Comparison of ENCODE assay signal across 8 cellular contexts in the genomic region with DNA sequence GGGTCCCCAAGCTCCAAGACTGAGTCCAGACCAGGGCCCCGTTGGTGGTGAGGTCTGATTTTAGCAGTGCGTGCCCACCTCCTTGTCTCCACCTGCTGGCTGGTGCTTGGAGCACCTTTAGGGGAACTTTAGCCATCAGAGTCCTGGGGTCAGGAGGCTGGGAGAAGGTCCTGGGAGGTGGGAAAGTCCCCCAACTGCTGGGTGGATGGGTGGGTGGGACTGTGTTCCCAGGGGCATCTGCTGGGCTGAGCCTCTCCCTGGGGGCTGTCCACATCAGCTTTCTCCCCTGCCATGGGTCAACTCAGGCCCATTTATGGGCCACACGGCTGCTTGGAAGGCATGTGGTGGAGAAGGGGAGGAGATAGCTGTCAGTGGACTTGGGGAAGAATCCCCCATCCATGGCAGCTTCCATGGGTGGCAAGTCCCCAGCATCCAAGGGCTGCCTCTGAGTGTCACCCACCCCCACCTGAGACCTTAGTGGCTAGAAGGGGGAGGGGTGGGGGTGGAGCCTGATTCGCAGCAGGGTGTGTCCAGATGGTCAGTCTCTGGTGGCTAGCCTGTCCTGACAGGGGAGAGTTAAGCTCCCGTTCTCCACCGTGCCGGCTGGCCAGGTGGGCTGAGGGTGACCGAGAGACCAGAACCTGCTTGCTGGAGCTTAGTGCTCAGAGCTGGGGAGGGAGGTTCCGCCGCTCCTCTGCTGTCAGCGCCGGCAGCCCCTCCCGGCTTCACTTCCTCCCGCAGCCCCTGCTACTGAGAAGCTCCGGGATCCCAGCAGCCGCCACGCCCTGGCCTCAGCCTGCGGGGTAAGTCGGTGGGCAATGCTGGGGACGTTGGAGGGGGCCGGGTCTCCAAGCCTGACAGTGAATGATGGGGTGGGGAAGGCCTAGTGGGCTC. TPM values are rescaled to one million over a fixed set of nuclear protein-coding genes. Genes with fewer than 3 reads are reported as not detected.
DNase-seq lines count a peak whose midpoint lies in the region; ATAC-seq and TF ChIP-seq lines count a peak whose summit lies in the region.

TRPV2 (plus strand) TSS at position 541 of the 894 bp plus-strand sequence. CDS start 2,098 bp downstream, outside the sequence.

- no peak within 1 kb of the TSS for H2AFZ ChIP-seq in mammary epithelial cell (ENCODE audit: low read depth, low read length)

- no peak within 1 kb of the TSS for H3K4me3 ChIP-seq in mammary epithelial cell (replicated peaks in 1 of 3; ENCODE audit: insufficient read depth in 1 of 3, low read depth in 2 of 3, low read length in 3 of 3)
- peak within 1 kb of the TSS; percentile 75 for H3K4me3 ChIP-seq in lower lobe of right lung
- peak within 1 kb of the TSS; percentile 45 to 58 (median 56) for H3K4me3 ChIP-seq in stomach

- TF ChIP-seq CTCF in GM10266 (IDR thresholded peaks at IDR 0.05; ENCODE audit: control insufficient read depth, insufficient read depth, low read depth, missing control alignments) (peak; percentile 79), mammary epithelial cell (conservative IDR thresholded peaks at IDR 0.05 in 1 of 2, IDR thresholded peaks at IDR 0.05 in 1 of 2; ENCODE audit: extremely low read depth in 1 of 2, insufficient read depth in 1 of 2, low read depth in 1 of 2, low read length in 2 of 2) (peak; percentile 18 to 44), lower lobe of right lung (IDR thresholded peaks at IDR 0.05) (peak; percentile 33), stomach (IDR thresholded peaks at IDR 0.05) (peak in 5 of 7 experiments; percentile 19 to 54 (median 52))

- 67% methylated on average over 15 of the region's 21 CpGs for WGBS in mammary epithelial cell (ENCODE audit: low coverage, missing lambda C conversion rate)
- 12 to 45% (median 20%) methylated on average over 3 to 21 of the region's 21 CpGs for WGBS in stomach, 5 donors

- CTCF ChIA-PET in mammary epithelial cell (lab: Charles Lee; ENCODE audit: low non-redundant PET), result no interaction called here

- H3K27me3 ChIP-seq in mammary epithelial cell (ENCODE audit: insufficient read depth, low read length) (no peaks in the 10 kb centered on the region), lower lobe of right lung (ENCODE audit: low read depth) (no peaks in the 10 kb centered on the region), stomach (no peaks in the 10 kb centered on the region)

- intact Hi-C loops in mammary epithelial cell (cut with micrococcal nuclease), result no loop called here
- intact Hi-C loops in lower lobe of right lung (cut with DNase I), result no loop called here
- intact Hi-C loops in stomach (cut with DNase I; ENCODE audit: low total_unique reads), result no loop called here

- no peaks in the 10 kb centered on the region for H4K20me1 ChIP-seq in mammary epithelial cell (ENCODE audit: insufficient read depth, low read length)

- in situ Hi-C loops in mammary epithelial cell (cut with MboI; ENCODE audit: low sequenced_read_pairs in 2 of 2), result no loop called here

- no peaks in the 10 kb centered on the region for H3K79me2 ChIP-seq in mammary epithelial cell (ENCODE audit: insufficient read depth, low read length)

- dilution Hi-C loops in mammary epithelial cell (cut with HindIII; ENCODE audit: low sequenced_read_pairs), result no loop called here

- no peak within 1 kb of the TSS for H3K4me2 ChIP-seq in mammary epithelial cell (ENCODE audit: insufficient read depth, low read depth, low read length)

- H3K9ac ChIP-seq in mammary epithelial cell (ENCODE audit: insufficient read depth, low read length), result no peak within 1 kb of the TSS

- H3K4me1 ChIP-seq in mammary epithelial cell (ENCODE audit: insufficient read depth, low read length) (peaks cover 26% of the 10 kb centered on the region), lower lobe of right lung (peaks cover 47% of the 10 kb centered on the region), stomach (peaks cover 18 to 56% (median 49%) of the 10 kb centered on the region in 4 donors)

- peak; percentile 62 for DNase-seq in GM10266 (ENCODE audit: extremely low spot score)
- DNase-seq in SKM-1 (lab: John Stamatoyannopoulos, UW; ENCODE audit: unreplicated experiment), result peak; percentile 8
- no peak for DNase-seq in mammary epithelial cell
- peak; percentile 74 for DNase-seq in lower lobe of right lung
- DNase-seq in stomach, result peak; percentile 60
- DNase-seq in NCI-H526 treated with DMSO at 0.1 percent for 48 hours (lab: John Stamatoyannopoulos, UW), result no peak

- H3K36me3 ChIP-seq in mammary epithelial cell (ENCODE audit: insufficient read depth, low read length), result no peaks in the 10 kb centered on the region
- H3K36me3 ChIP-seq in lower lobe of right lung, result peaks cover 22% of the 10 kb centered on the region
- peaks cover 3 to 9% (median 9%) of the 10 kb centered on the region in 4 donors for H3K36me3 ChIP-seq in stomach

- BruUV-seq in mammary epithelial cell (replicated peaks; lab: Mats Ljungman, UMichigan), result no TSS peak

- TF ChIP-seq POLR2A in stomach (IDR thresholded peaks at IDR 0.05), result no peak

- peak; percentile 37 for ATAC-seq in HG02759 (IDR thresholded peaks at IDR 0.05; ENCODE audit: unreplicated experiment)
- peak; percentile 51 to 59 for ATAC-seq in lower lobe of right lung
- no peak for ATAC-seq in GM18519 (IDR thresholded peaks at IDR 0.05; ENCODE audit: low FRiP score, unreplicated experiment)

- no peak for TF ChIP-seq EP300 in stomach (IDR thresholded peaks at IDR 0.05)

- H3K27ac ChIP-seq in mammary epithelial cell (ENCODE audit: insufficient read depth, low read depth, low read length), result no peak within 1 kb of the TSS
- peak within 1 kb of the TSS; percentile 92 for H3K27ac ChIP-seq in lower lobe of right lung
- H3K27ac ChIP-seq in stomach, result peak within 1 kb of the TSS; percentile 64 to 93 (median 85)

- no peaks in the 10 kb centered on the region for H3K9me3 ChIP-seq in mammary epithelial cell (replicated peaks; ENCODE audit: insufficient read depth, low read length)
- no peaks in the 10 kb centered on the region for H3K9me3 ChIP-seq in lower lobe of right lung
- no peaks in the 10 kb centered on the region for H3K9me3 ChIP-seq in stomach

RNA-seq across cellular contexts. Expression of gene TRPV2, which starts in this region (rescaled TPM):
- under 1 TPM in 1 of 2 donors, not detected in 1; 0.33 TPM for total RNA-seq in mammary epithelial cell
- polyA plus RNA-seq in mammary epithelial cell, result 0.09 TPM
- polyA minus RNA-seq in mammary epithelial cell, result not detected
- total RNA-seq in lower lobe of right lung, result 120 TPM
- total RNA-seq in stomach, result 10 to 100 TPM in 1 of 5 donors, 1 to 10 TPM in 3, under 1 TPM in 1; 0.58 to 24.8 (median 4.5) TPM
- polyA plus RNA-seq in stomach, result 1 to 10 TPM; 5.3 to 8.8 (median 6.4) TPM

Comparison
In these comparisons a context has a peak if more than half of its experiments do, and no peak if none do; other contexts are left out.
1. DNase-seq: peak in GM10266 (single experiment), SKM-1 (single experiment), lower lobe of right lung (single experiment) and stomach (single experiment); none in mammary epithelial cell (single experiment) and NCI-H526 treated with DMSO at 0.1 percent for 48 hours (single experiment).
2. H3K4me3 ChIP-seq: peak in lower lobe of right lung (single experiment) and stomach (4 of 4); none in mammary epithelial cell (0 of 3).
3. Peak in every context shown above with its lines, with median percentiles within 50 percentile points of each other: CTCF ChIP-seq.